18 cellular contexts compared by ENCODE assay signal in genomic region chr18:12079504-12080237, GRCh38.
DNase-seq lines count a peak whose midpoint lies in the region; ATAC-seq and TF ChIP-seq lines count a peak whose summit lies in the region.
"Had no signal": no experiment of that assay in that cellular context is flagged by ENCODE, and none has a peak within 500 bp of the region (broad histone marks: within the 10 kb centered on the region; RNA-seq: fewer than 3 reads in every experiment).

No MANE protein-coding gene starts in this region.

- ATAC-seq in GM19395 (IDR thresholded peaks at IDR 0.05; ENCODE audit: unreplicated experiment) (no peak), HG03095 (IDR thresholded peaks at IDR 0.05; ENCODE audit: unreplicated experiment) (no peak), HG02759 (IDR thresholded peaks at IDR 0.05; ENCODE audit: unreplicated experiment) (no peak)
- ATAC-seq: natural killer cell had no signal

- TF ChIP-seq CTCF in astrocyte of the cerebellum (IDR thresholded peaks at IDR 0.05; ENCODE audit: low read depth, low read length, missing control alignments) (no peak), fibroblast of pulmonary artery (IDR thresholded peaks at IDR 0.05; ENCODE audit: low read length, missing control alignments) (no peak), retinal pigment epithelial cell (conservative IDR thresholded peaks at IDR 0.05; ENCODE audit: low read depth, low read length) (no peak)

- no peak overlapping the region for H3K4me3 ChIP-seq in astrocyte of the cerebellum (ENCODE audit: low read depth, low read length)
- H3K4me3 ChIP-seq in fibroblast of pulmonary artery (replicated peaks; ENCODE audit: low read depth, low read length): no peak overlapping the region
- no peak overlapping the region for H3K4me3 ChIP-seq in retinal pigment epithelial cell (ENCODE audit: low read length)
- H3K4me3 ChIP-seq: left ventricle myocardium inferior, sigmoid colon had no signal

- peak; percentile 13 for DNase-seq in HK-2 (ENCODE audit: unreplicated experiment)
- DNase-seq in astrocyte of the cerebellum (ENCODE audit: low read depth): peak; percentile 82
- DNase-seq in fibroblast of pulmonary artery (ENCODE audit: low read depth): peak; percentile 82
- peak; percentile 93 for DNase-seq in retinal pigment epithelial cell (ENCODE audit: low read depth)
- no peak for DNase-seq in NCI-H187 (lab: John Stamatoyannopoulos, UW)
- DNase-seq: activated CD4-positive, alpha-beta T cell treated with anti-CD3 and anti-CD28 coated beads for 4 hours; activated T-cell treated with anti-CD3 and anti-CD28 coated beads, Interleukin-2, amount 50 U/mL, for 1 hour; effector CD4-positive, alpha-beta T cell; KG1; left ventricle myocardium inferior; natural killer cell; NCI-H146; sigmoid colon; stimulated activated naive CD4-positive, alpha-beta T cell treated with Interleukin-2 at 50 U/mL for 16 hours; T-helper 2 cell had no signal

- in situ Hi-C loops in astrocyte of the cerebellum (cut with HindIII; ENCODE audit: low sequenced_read_pairs): no loop called here

Comparison
In these comparisons a context has a peak if more than half of its experiments do, and no peak if none do; other contexts are left out.
1. DNase-seq: peak in HK-2 (single experiment), astrocyte of the cerebellum (single experiment), fibroblast of pulmonary artery (single experiment) and retinal pigment epithelial cell (single experiment); none in NCI-H187 (0 of 2).